ENCODE assay signal across 3 cellular contexts in genomic region chr11:14664926-14665325, GRCh38. TPM values are rescaled to one million over a fixed set of nuclear protein-coding genes. Genes with fewer than 3 reads are reported as not detected.
"Had no signal": no experiment of that assay in that cellular context is flagged by ENCODE, and none has a peak within 500 bp of the region (broad histone marks: within the 10 kb centered on the region; RNA-seq: fewer than 3 reads in every experiment).

No MANE protein-coding gene starts in this region.

RNA-seq across cellular contexts. Expression of gene PDE3B, which starts 21.3 kb away (rescaled TPM):
- total RNA-seq: OCI-LY7, PC-9, RPMI7951 had no signal
